ENCODE assay signal across 18 cellular contexts in genomic region chr9:133848471-133848870, GRCh38.
DNase-seq lines count a peak whose midpoint lies in the region; ATAC-seq and TF ChIP-seq lines count a peak whose summit lies in the region.
"Had no signal": no experiment of that assay in that cellular context is flagged by ENCODE, and none has a peak within 500 bp of the region (broad histone marks: within the 10 kb centered on the region; RNA-seq: fewer than 3 reads in every experiment).

No MANE protein-coding gene starts in this region.

- ATAC-seq in right cardiac atrium, result no peak
- ATAC-seq: Panc1 had no signal

- no peak for TF ChIP-seq CTCF in GM20000 (IDR thresholded peaks at IDR 0.05; ENCODE audit: extremely low read depth, missing control alignments)

- DNase-seq in right cardiac atrium (peak in 2 of 3 donors; percentile 26 to 43), cardiac septum (ENCODE audit: low spot score) (no peak), NCI-H1694 treated with DMSO at 0.1 percent for 48 hours (lab: John Stamatoyannopoulos, UW) (peak; percentile 64), cerebellum (ENCODE audit: low spot score) (peak; percentile 62), GM20000 (ENCODE audit: low spot score) (no peak), NCI-H2196 treated with DMSO at 0.1 percent for 48 hours (lab: John Stamatoyannopoulos, UW; ENCODE audit: unreplicated experiment) (no peak)
- no peak for DNase-seq in activated T-cell treated with anti-CD3 and anti-CD28 coated beads, Interleukin-2, amount 50 U/mL, for 1 hour
- DNase-seq: ACHN, DMS153, GF-D8, GOT3, KG1, MV-4-11, NCI-H187 treated with DMSO at 0.1 percent for 48 hours, NCI-H446 treated with DMSO at 0.1 percent for 48 hours, SW 1271, T-helper 2 cell had no signal

- H3K4me1 ChIP-seq in right cardiac atrium (ENCODE audit: control insufficient read depth, insufficient read depth, low read length), result peaks cover 5% of the 10 kb centered on the region

- no peaks in the 10 kb centered on the region for H3K9me3 ChIP-seq in right cardiac atrium (ENCODE audit: control insufficient read depth, low read length)

- H3K4me3 ChIP-seq in right cardiac atrium (ENCODE audit: low read length), result no peak overlapping the region

- WGBS in right cardiac atrium, result 93% methylated on average over 13 of the region's 13 CpGs

- intact Hi-C loops in right cardiac atrium (cut with DNase I), result no loop called here
- intact Hi-C loops in cardiac septum (cut with DNase I), result no loop called here

- H3K27me3 ChIP-seq in right cardiac atrium (ENCODE audit: control insufficient read depth, insufficient read depth), result no peaks in the 10 kb centered on the region

- H3K27ac ChIP-seq in right cardiac atrium (ENCODE audit: low read length), result no peak overlapping the region

Comparison
In these comparisons a context has a peak if more than half of its experiments do, and no peak if none do; other contexts are left out.
1. DNase-seq: peak in right cardiac atrium (2 of 3), NCI-H1694 treated with DMSO at 0.1 percent for 48 hours (single experiment) and cerebellum (single experiment); none in cardiac septum (single experiment), GM20000 (single experiment), NCI-H2196 treated with DMSO at 0.1 percent for 48 hours (single experiment) and activated T-cell treated with anti-CD3 and anti-CD28 coated beads, Interleukin-2, amount 50 U/mL, for 1 hour (single experiment).